Comparison of ENCODE assay signal across 14 cellular contexts in genomic region chr4:80422727-80423404, GRCh38.
DNase-seq lines count a peak whose midpoint lies in the region; ATAC-seq and TF ChIP-seq lines count a peak whose summit lies in the region.
"Had no signal": no experiment of that assay in that cellular context is flagged by ENCODE, and none has a peak within 500 bp of the region (broad histone marks: within the 10 kb centered on the region; RNA-seq: fewer than 3 reads in every experiment).

No MANE protein-coding gene starts in this region.

- intact Hi-C loops in CD4-positive, alpha-beta T cell (cut with DNase I, micrococcal nuclease), result no loop called here
- intact Hi-C loops in adrenal gland (cut with DNase I) (no loop called here), right lobe of liver (cut with DNase I) (no loop called here)

- no peaks in the 10 kb centered on the region for H3K27me3 ChIP-seq in CD4-positive, alpha-beta T cell (ENCODE audit: control insufficient read depth, insufficient read depth, low read length)
- H3K27me3 ChIP-seq in adrenal gland (no peaks in the 10 kb centered on the region), right lobe of liver (no peaks in the 10 kb centered on the region)
- H3K27me3 ChIP-seq: gastroesophageal sphincter, uterus had no signal

- no peak overlapping the region for H3K27ac ChIP-seq in CD4-positive, alpha-beta T cell (ENCODE audit: low read depth, low read length)
- H3K27ac ChIP-seq in adrenal gland (no peak overlapping the region), right lobe of liver (no peak overlapping the region)
- H3K27ac ChIP-seq: gastroesophageal sphincter, uterus had no signal

- peaks cover 14% of the 10 kb centered on the region for H3K4me1 Mint-ChIP-seq in CD4-positive, alpha-beta T cell (ENCODE audit: low read depth)
- no peaks in the 10 kb centered on the region for H3K4me1 Mint-ChIP-seq in T-helper 17 cell

- H3K9me3 Mint-ChIP-seq in CD4-positive, alpha-beta T cell, result peaks cover 7% of the 10 kb centered on the region

- no peak for TF ChIP-seq CTCF in CD4-positive, alpha-beta T cell (IDR thresholded peaks at IDR 0.05)
- no peak for TF ChIP-seq CTCF in GM10266 (IDR thresholded peaks at IDR 0.05; ENCODE audit: control insufficient read depth, insufficient read depth, low read depth, missing control alignments)
- TF ChIP-seq CTCF in adrenal gland (IDR thresholded peaks at IDR 0.05), result no peak
- no peak for TF ChIP-seq CTCF in right lobe of liver (IDR thresholded peaks at IDR 0.05)

- DNase-seq in CD4-positive, alpha-beta T cell, result no peak
- DNase-seq in T-helper 17 cell (no peak), GM10266 (ENCODE audit: extremely low spot score) (no peak), adrenal gland (no peak), NOMO-1 treated with dmso at 0.1 percent for 144 hours (lab: John Stamatoyannopoulos, UW; ENCODE audit: unreplicated experiment) (no peak), right lobe of liver (no peak)
- DNase-seq: DMS153, Karpas-422, midbrain, NCI-H2081, uterus had no signal

- no peaks in the 10 kb centered on the region for H3K36me3 ChIP-seq in adrenal gland (replicated peaks in 1 of 2)
- H3K36me3 ChIP-seq in right lobe of liver, result no peaks in the 10 kb centered on the region
- H3K36me3 ChIP-seq: gastroesophageal sphincter, uterus had no signal

- TF ChIP-seq POLR2A in adrenal gland (IDR thresholded peaks at IDR 0.05) (no peak), right lobe of liver (IDR thresholded peaks at IDR 0.05) (no peak)

- CTCF ChIA-PET in CD4-positive, alpha-beta T cell (lab: Charles Lee), result no interaction called here

- H3K9me3 ChIP-seq in CD4-positive, alpha-beta T cell (ENCODE audit: control insufficient read depth, low read length), result no peaks in the 10 kb centered on the region
- no peaks in the 10 kb centered on the region for H3K9me3 ChIP-seq in T-helper 17 cell (ENCODE audit: control insufficient read depth, low read length, poor library complexity, severe bottlenecking)
- H3K9me3 ChIP-seq in adrenal gland (replicated peaks in 1 of 3), result no peaks in the 10 kb centered on the region
- no peaks in the 10 kb centered on the region for H3K9me3 ChIP-seq in right lobe of liver
- H3K9me3 ChIP-seq: uterus had no signal

- H3K4me1 ChIP-seq in adrenal gland (replicated peaks in 1 of 2) (no peaks in the 10 kb centered on the region), right lobe of liver (no peaks in the 10 kb centered on the region)
- H3K4me1 ChIP-seq: gastroesophageal sphincter, uterus had no signal

- H3K36me3 Mint-ChIP-seq in CD4-positive, alpha-beta T cell (ENCODE audit: low read depth), result no peaks in the 10 kb centered on the region
- H3K36me3 Mint-ChIP-seq in T-helper 17 cell (ENCODE audit: low read depth), result no peaks in the 10 kb centered on the region

- H3K4me3 Mint-ChIP-seq in CD4-positive, alpha-beta T cell, result no peak overlapping the region
- no peak overlapping the region for H3K4me3 Mint-ChIP-seq in T-helper 17 cell

- peak; percentile 83 for ATAC-seq in CD4-positive, alpha-beta T cell (ENCODE audit: poor library complexity)
- peak; percentile 59 for ATAC-seq in GM18907 (IDR thresholded peaks at IDR 0.05; ENCODE audit: unreplicated experiment)
- ATAC-seq in HG03103 (IDR thresholded peaks at IDR 0.05; ENCODE audit: low read depth, unreplicated experiment), result peak; percentile 63
- peak; percentile 96 for ATAC-seq in T-helper 17 cell
- ATAC-seq in right lobe of liver, result no peak

- POLR2A ChIA-PET in CD4-positive, alpha-beta T cell (lab: Charles Lee), result interaction anchor here (0.6 to 1.5 kb wide), 2 partner anchors 17 to 582 kb away, joined by 3 read pairs; no protein-coding TSS in a partner anchor

- no peak overlapping the region for H3K4me3 ChIP-seq in adrenal gland
- H3K4me3 ChIP-seq in right lobe of liver, result no peak overlapping the region
- H3K4me3 ChIP-seq: gastroesophageal sphincter, uterus had no signal

- 75 to 93% (median 78%) methylated on average over 1 of the region's 1 CpG for WGBS in adrenal gland, 4 donors
- 50% methylated on average over 1 of the region's 1 CpG for WGBS in right lobe of liver (ENCODE audit: insufficient coverage, low coverage, low lambda C conversion rate, missing lambda C conversion rate)

- H3K27ac Mint-ChIP-seq in CD4-positive, alpha-beta T cell, result no peak overlapping the region
- no peak overlapping the region for H3K27ac Mint-ChIP-seq in T-helper 17 cell

- H3K27me3 Mint-ChIP-seq in CD4-positive, alpha-beta T cell, result no peaks in the 10 kb centered on the region
- no peaks in the 10 kb centered on the region for H3K27me3 Mint-ChIP-seq in T-helper 17 cell

Comparison
In these comparisons a context has a peak if more than half of its experiments do, and no peak if none do; other contexts are left out.
1. ATAC-seq: peak in CD4-positive, alpha-beta T cell (single experiment), GM18907 (single experiment), HG03103 (single experiment) and T-helper 17 cell (single experiment); none in right lobe of liver (0 of 4).